ENCODE assay signal across 19 cellular contexts in genomic region chr14:84707830-84708229, GRCh38.
"Had no signal": no experiment of that assay in that cellular context is flagged by ENCODE, and none has a peak within 500 bp of the region (broad histone marks: within the 10 kb centered on the region; RNA-seq: fewer than 3 reads in every experiment).

No MANE protein-coding gene starts in this region.

- H3K79me2 ChIP-seq: parathyroid adenoma had no signal

- H3K4me1 ChIP-seq: lower lobe of right lung, parathyroid adenoma, right lobe of liver, tibial nerve, upper lobe of left lung had no signal

- FAIRE-seq: frontal cortex, keratinocyte, small intestine, urothelium cell line had no signal

- H3K9me3 ChIP-seq: lower lobe of right lung, right lobe of liver, thoracic aorta, tibial nerve, upper lobe of left lung had no signal

- ATAC-seq: left ventricle myocardium superior; lower lobe of right lung; natural killer cell; right lobe of liver; stimulated activated naive B cell treated with anti-CD40 and anti-IgM and Interleukin-4, amounts not matched to agents 10 μg/mL and 1 μg/mL and 100 μg/mL, for 72 hours had no signal

- DNase-seq: effector memory CD4-positive, alpha-beta T cell; erythroblast; hypothalamus; left ventricle myocardium superior; lower lobe of right lung; natural killer cell; right lobe of liver; small intestine; stimulated activated CD4-positive, alpha-beta T cell treated with anti-CD3 and anti-CD28 coated beads, Interleukin-15, amount 100 ng/mL, for 24 hours; stimulated activated CD4-positive, alpha-beta T cell treated with anti-CD3 and anti-CD28 coated beads, Interleukin-2, amount 100 ng/mL, for 48 hours; stimulated activated naive B cell treated with anti-CD40 and anti-IgM and Interleukin-4, amounts not matched to agents 10 μg/mL and 1 μg/mL and 100 μg/mL, for 72 hours; upper lobe of left lung had no signal

- H3K9ac ChIP-seq: parathyroid adenoma had no signal

- H3K36me3 ChIP-seq: lower lobe of right lung, right lobe of liver, thoracic aorta, tibial nerve, upper lobe of left lung had no signal

- H3K4me3 ChIP-seq: coronary artery, lower lobe of right lung, right lobe of liver, thoracic aorta, tibial nerve, upper lobe of left lung had no signal

- H3K27me3 ChIP-seq: right lobe of liver, tibial nerve, upper lobe of left lung had no signal

- H3K27ac ChIP-seq: coronary artery, lower lobe of right lung, parathyroid adenoma, right lobe of liver, thoracic aorta, tibial nerve, upper lobe of left lung had no signal
